Comparison of ENCODE assay signal across 20 cellular contexts in the genomic region with DNA sequence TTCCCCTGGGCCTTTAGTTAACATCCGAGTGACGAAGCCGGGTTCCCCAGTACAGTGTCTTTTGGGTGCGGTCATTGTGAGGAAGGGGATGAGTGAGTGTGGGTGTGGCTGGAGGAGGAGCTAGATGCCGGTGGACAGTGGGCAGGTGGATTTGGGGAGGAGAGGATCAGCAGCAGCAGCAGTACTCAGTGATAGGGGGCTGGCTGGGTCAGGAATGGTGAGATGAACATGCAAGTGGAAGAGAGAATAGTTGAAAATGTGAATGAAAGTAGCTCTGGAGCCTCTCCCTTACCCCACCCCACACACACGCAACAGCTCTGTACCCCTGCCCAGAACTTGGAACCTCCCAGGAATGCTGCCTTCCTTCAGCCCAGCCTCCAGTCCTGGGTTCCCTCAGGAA. TPM values are rescaled to one million over a fixed set of nuclear protein-coding genes. Genes with fewer than 3 reads are reported as not detected.
DNase-seq lines count a peak whose midpoint lies in the region; ATAC-seq, FAIRE-seq and TF ChIP-seq lines count a peak whose summit lies in the region.
"Had no signal": no experiment of that assay in that cellular context is flagged by ENCODE, and none has a peak within 500 bp of the region (broad histone marks: within the 10 kb centered on the region; RNA-seq: fewer than 3 reads in every experiment).

No MANE protein-coding gene starts in this region.

- no peak for TF ChIP-seq RAD21 in HepG2 (CRISPR knock-in tag; IDR thresholded peaks at IDR 0.05)

- 92% methylated on average over 6 of the region's 6 CpGs for WGBS in HepG2 (ENCODE audit: low lambda C conversion rate)
- 77% methylated on average over 5 of the region's 6 CpGs for WGBS in right lobe of liver (ENCODE audit: insufficient coverage, low coverage, low lambda C conversion rate, missing lambda C conversion rate)
- WGBS in endodermal cell (ENCODE audit: insufficient coverage in 1 of 2, insufficient read length in 1 of 2), 2 experiments = 98 to 100% methylated on average over 1 to 6 of the region's 6 CpGs

- H3K79me2 ChIP-seq in HepG2 (ENCODE audit: insufficient read depth, low read length) = peaks cover 26% of the 10 kb centered on the region

- H3K4me1 ChIP-seq in HepG2 (ENCODE audit: insufficient read depth, low read length) (peaks cover 15% of the 10 kb centered on the region), right lobe of liver (peaks cover 0 to 10% (median 0%) of the 10 kb centered on the region in 4 donors), endodermal cell (ENCODE audit: control insufficient read depth, insufficient read depth, low read length) (no peaks in the 10 kb centered on the region)
- H3K4me1 ChIP-seq: SJCRH30 had no signal

- H4K20me1 ChIP-seq in HepG2 (ENCODE audit: insufficient read depth, low read length) = no peaks in the 10 kb centered on the region

- FAIRE-seq in HepG2 (lab: Jason Lieb, UNC) = no peak
- FAIRE-seq: GM19239 had no signal

- ATAC-seq in HepG2 (no peak), right lobe of liver (no peak), left colon (no peak), GM21723 (IDR thresholded peaks at IDR 0.05; ENCODE audit: unreplicated experiment) (no peak), HG03159 (IDR thresholded peaks at IDR 0.05; ENCODE audit: unreplicated experiment) (no peak)

- TF ChIP-seq CTCF in HepG2 (CRISPR knock-in tag; IDR thresholded peaks at IDR 0.05) (no peak), right lobe of liver (IDR thresholded peaks at IDR 0.05) (no peak), endodermal cell (conservative IDR thresholded peaks at IDR 0.05) (no peak)

- H3K9me3 Mint-ChIP-seq in endodermal cell = peaks cover 66% of the 10 kb centered on the region
- H3K9me3 Mint-ChIP-seq: HFFc6 had no signal

- peak overlapping the region; percentile 18 for H3K27ac Mint-ChIP-seq in endodermal cell
- H3K27ac Mint-ChIP-seq: HFFc6 had no signal

- no peak overlapping the region for H3K9ac ChIP-seq in HepG2 (ENCODE audit: insufficient read depth, low read depth, low read length)
- no peak overlapping the region for H3K9ac ChIP-seq in endodermal cell (ENCODE audit: extremely low read depth, low read length, poor library complexity, severe bottlenecking)
- H3K9ac ChIP-seq: BLaER1 treated with 17β-estradiol and CSF1 and Interleukin-3, amounts not matched to agents 10 nM and 100 nM; KMS-11 had no signal

- H3K27ac ChIP-seq in HepG2 (ENCODE audit: extremely low read length, insufficient read depth, low read length) = no peak overlapping the region
- H3K27ac ChIP-seq in right lobe of liver = no peak overlapping the region
- no peak overlapping the region for H3K27ac ChIP-seq in endodermal cell (ENCODE audit: low read depth, low read length)
- H3K27ac ChIP-seq: BLaER1 treated with 17β-estradiol and CSF1 and Interleukin-3, amounts not matched to agents 10 nM and 100 nM; KMS-11; SJCRH30 had no signal

- H3K4me1 Mint-ChIP-seq in endodermal cell = peaks cover 4% of the 10 kb centered on the region

- H3K36me3 Mint-ChIP-seq in endodermal cell (ENCODE audit: low read depth) = peaks cover 29% of the 10 kb centered on the region

- H3K27me3 Mint-ChIP-seq in endodermal cell (ENCODE audit: insufficient read depth) = no peaks in the 10 kb centered on the region

- no peak overlapping the region for H2AFZ ChIP-seq in HepG2 (ENCODE audit: low read length)

- POLR2A ChIA-PET in HepG2 (lab: Yijun Ruan, JAX) = no interaction called here

- H3K4me3 ChIP-seq in HepG2 (replicated peaks in 1 of 3; ENCODE audit: insufficient read depth in 1 of 3, low read depth in 2 of 3, low read length in 3 of 3) (no peak overlapping the region), right lobe of liver (no peak overlapping the region), endodermal cell (ENCODE audit: low read length) (no peak overlapping the region)
- H3K4me3 ChIP-seq: BLaER1 treated with 17β-estradiol and CSF1 and Interleukin-3, amounts not matched to agents 10 nM and 100 nM; SJCRH30 had no signal

- no peak overlapping the region for H3K4me2 ChIP-seq in HepG2 (ENCODE audit: low read depth, low read length)
- H3K4me2 ChIP-seq: BLaER1 treated with 17β-estradiol and CSF1 and Interleukin-3, amounts not matched to agents 10 nM and 100 nM; KMS-11 had no signal

- H3K9me3 ChIP-seq in HepG2 (ENCODE audit: low read length) (no peaks in the 10 kb centered on the region), right lobe of liver (no peaks in the 10 kb centered on the region), endodermal cell (ENCODE audit: control insufficient read depth, low read length) (no peaks in the 10 kb centered on the region)
- H3K9me3 ChIP-seq: BLaER1 treated with 17β-estradiol and CSF1 and Interleukin-3, amounts not matched to agents 10 nM and 100 nM; SJCRH30 had no signal

- no peak for DNase-seq in HepG2 (ENCODE audit: low spot score)
- DNase-seq in right lobe of liver = no peak
- DNase-seq in endodermal cell = peak; percentile 45
- DNase-seq in left colon = no peak
- DNase-seq: DMS 273 treated with DMSO at 0.1 percent for 48 hours, GF-D8, HFFc6, NCI-H1417, NCI-H187, NCI-H2107, NCI-H510A, NCI-H774, OCI-M1, SJCRH30 had no signal

- no peak overlapping the region for H3K4me3 Mint-ChIP-seq in endodermal cell
- H3K4me3 Mint-ChIP-seq: HFFc6 had no signal

- peaks cover 1 to 5% of the 10 kb centered on the region in 2 experiments; a peak in 3 of 5 replicates for H3K36me3 ChIP-seq in HepG2 (replicated peaks in 1 of 2; ENCODE audit: control insufficient read depth in 1 of 2, insufficient read depth in 2 of 2, low read length in 2 of 2)
- H3K36me3 ChIP-seq in right lobe of liver = no peaks in the 10 kb centered on the region
- peaks cover 29% of the 10 kb centered on the region for H3K36me3 ChIP-seq in endodermal cell (ENCODE audit: control insufficient read depth, insufficient read depth, low read length)
- H3K36me3 ChIP-seq: SJCRH30 had no signal

- TSS peak; percentile 11 for BruUV-seq in HepG2 (replicated peaks; lab: Mats Ljungman, UMichigan)

- no peak for TF ChIP-seq POLR2A in HepG2 (IDR thresholded peaks at IDR 0.05; ENCODE audit: insufficient read depth in 1 of 2, low read depth in 2 of 2, low read length in 2 of 2)
- TF ChIP-seq POLR2A in right lobe of liver (IDR thresholded peaks at IDR 0.05) = no peak

- intact Hi-C loops in HepG2 (cut with micrococcal nuclease; ENCODE audit: unreplicated experiment) (no loop called here), right lobe of liver (cut with DNase I) (no loop called here), left colon (cut with DNase I, micrococcal nuclease) (no loop called here)

- CTCF ChIA-PET in HepG2 (lab: Yijun Ruan, JAX; ENCODE audit: low intra/inter-chr PET ratio, low total read pairs) = no interaction called here

- in situ Hi-C loops in HepG2 (cut with HindIII; ENCODE audit: extremely low pct_ligation_motif_present, low pct_unique_long_range_greater_than_20kb) = no loop called here

- TF ChIP-seq EP300 in HepG2 (IDR thresholded peaks at IDR 0.05; ENCODE audit: low read depth in 2 of 2, low read length in 2 of 2) (no peak), HepG2 (CRISPR knock-in tag; IDR thresholded peaks at IDR 0.05; ENCODE audit: borderline replicate concordance) (no peak)

- H3K27me3 ChIP-seq in HepG2 (ENCODE audit: control insufficient read depth in 1 of 2, insufficient read depth in 2 of 2, low read length in 2 of 2) = no peaks in the 10 kb centered on the region; a peak in 1 of 5 replicates
- H3K27me3 ChIP-seq in right lobe of liver = no peaks in the 10 kb centered on the region
- no peaks in the 10 kb centered on the region for H3K27me3 ChIP-seq in endodermal cell (ENCODE audit: control insufficient read depth, insufficient read depth, low read length, poor library complexity, severe bottlenecking)
- H3K27me3 ChIP-seq: SJCRH30 had no signal

RNA-seq across cellular contexts. Expression of a gene that starts 4.5 kb away (rescaled TPM):
- 31.6 and 35.5 TPM in 2 replicates for total RNA-seq in HepG2 (2016; rRNA removed; fragmentation: Illumina TruSeq; extraction: Trizol)
- 6.4 and 7.6 TPM in 2 replicates for total RNA-seq in HepG2 (2016; cell fraction: cytosol; rRNA removed; fragmentation: Illumina TruSeq; extraction: Trizol; ENCODE audit: low read depth)
- 29.7 and 37.6 TPM in 2 replicates for total RNA-seq in HepG2 (2016; cell fraction: insoluble cytoplasmic fraction; rRNA removed; fragmentation: Illumina TruSeq; extraction: Trizol)
- total RNA-seq in HepG2 (2016; cell fraction: membrane; rRNA removed; fragmentation: Illumina TruSeq; extraction: Trizol) = 15.9 and 18.8 TPM in 2 replicates
- total RNA-seq in HepG2 (2016; cell fraction: nucleus; rRNA removed; fragmentation: Illumina TruSeq; extraction: Trizol) = 15.9 and 16.1 TPM in 2 replicates
- 9.5 and 10.9 TPM in 2 replicates for polyA plus RNA-seq in HepG2 (2011; rRNA removed)
- polyA plus RNA-seq in HepG2 (2011; cell fraction: cytosol; rRNA removed) = 10.1 and 10.6 TPM in 2 replicates
- polyA plus RNA-seq in HepG2 (2011; cell fraction: nucleus; rRNA removed) = 7.3 and 7.7 TPM in 2 replicates
- 15.9 and 23.8 TPM in 2 replicates for polyA plus RNA-seq in HepG2 (2012)
- 8.3 TPM in 2 replicates for polyA plus RNA-seq in HepG2 (2016; cell fraction: cytosol; fragmentation: Illumina TruSeq; extraction: Trizol; ENCODE audit: low read depth)
- 40.4 and 41.1 TPM in 2 replicates for polyA plus RNA-seq in HepG2 (2016; cell fraction: insoluble cytoplasmic fraction; fragmentation: Illumina TruSeq; extraction: Trizol; ENCODE audit: low read depth)
- 16.0 and 17.7 TPM in 2 replicates for polyA plus RNA-seq in HepG2 (2016; cell fraction: membrane; fragmentation: Illumina TruSeq; extraction: Trizol; ENCODE audit: low read depth)
- polyA plus RNA-seq in HepG2 (2016; cell fraction: nucleus; fragmentation: Illumina TruSeq; extraction: Trizol; ENCODE audit: insufficient read depth, low read depth) = 34.8 and 35.1 TPM in 2 replicates
- 3.3 and 9.7 TPM in 2 replicates for polyA minus RNA-seq in HepG2 (2011; rRNA and poly(A)+ RNA removed; ENCODE audit: low replicate concordance)
- polyA minus RNA-seq in HepG2 (2011; cell fraction: cytosol; rRNA and poly(A)+ RNA removed) = 3.2 and 4.5 TPM in 2 replicates
- polyA minus RNA-seq in HepG2 (2011; cell fraction: nucleus; rRNA and poly(A)+ RNA removed) = 3.2 and 3.7 TPM in 2 replicates
- 10 to 100 TPM; 10.6 to 19.9 (median 15.7) TPM for total RNA-seq in right lobe of liver
- 45.4 TPM for polyA plus RNA-seq in PFSK-1 (2012; ENCODE audit: insufficient read length, low read depth)
- 10 to 100 TPM; 41.3 to 54.0 TPM for total RNA-seq in endodermal cell
- polyA plus RNA-seq in endodermal cell (2013, experiment 1 of 2) = 24.8 TPM
- 22.2 TPM for polyA plus RNA-seq in endodermal cell (2013, experiment 2 of 2)
- total RNA-seq in left colon = 10 to 100 TPM; 32.8 to 33.4 TPM

RNA-seq across cellular contexts. Expression of a gene that starts 51.3 kb away (rescaled TPM):
- total RNA-seq in HepG2 (2016; rRNA removed; fragmentation: Illumina TruSeq; extraction: Trizol) (0.59 and 0.62 TPM in 2 replicates), right lobe of liver (1 to 10 TPM in 1 of 6 experiments, under 1 TPM in 5; 0.51 to 1.4 (median 0.77) TPM), endodermal cell (10 to 100 TPM; 23.9 to 46.0 TPM), left colon (1 to 10 TPM; 2.9 to 3.8 TPM)
- total RNA-seq in HepG2 (2016; cell fraction: cytosol; rRNA removed; fragmentation: Illumina TruSeq; extraction: Trizol; ENCODE audit: low read depth) = 0.10 and 0.18 TPM in 2 replicates
- total RNA-seq in HepG2 (2016; cell fraction: insoluble cytoplasmic fraction; rRNA removed; fragmentation: Illumina TruSeq; extraction: Trizol) = 0.49 and 0.61 TPM in 2 replicates
- 0.56 and 0.59 TPM in 2 replicates for total RNA-seq in HepG2 (2016; cell fraction: membrane; rRNA removed; fragmentation: Illumina TruSeq; extraction: Trizol)
- total RNA-seq in HepG2 (2016; cell fraction: nucleus; rRNA removed; fragmentation: Illumina TruSeq; extraction: Trizol) = 0.44 and 0.65 TPM in 2 replicates
- 0.36 and 0.42 TPM in 2 replicates for polyA plus RNA-seq in HepG2 (2011; rRNA removed)
- polyA plus RNA-seq in HepG2 (2011; cell fraction: cytosol; rRNA removed) = 0.23 and 0.25 TPM in 2 replicates
- 1.3 and 1.4 TPM in 2 replicates for polyA plus RNA-seq in HepG2 (2011; cell fraction: nucleus; rRNA removed)
- polyA plus RNA-seq in HepG2 (2012) = 1.4 TPM in 2 replicates
- polyA plus RNA-seq in HepG2 (2016; cell fraction: cytosol; fragmentation: Illumina TruSeq; extraction: Trizol; ENCODE audit: low read depth) = 0.10 and 0.20 TPM in 2 replicates
- 1.1 and 1.4 TPM in 2 replicates for polyA plus RNA-seq in HepG2 (2016; cell fraction: insoluble cytoplasmic fraction; fragmentation: Illumina TruSeq; extraction: Trizol; ENCODE audit: low read depth)
- polyA plus RNA-seq in HepG2 (2016; cell fraction: membrane; fragmentation: Illumina TruSeq; extraction: Trizol; ENCODE audit: low read depth) = 0.59 and 0.68 TPM in 2 replicates
- polyA plus RNA-seq in HepG2 (2016; cell fraction: nucleus; fragmentation: Illumina TruSeq; extraction: Trizol; ENCODE audit: insufficient read depth, low read depth) = 2.4 and 2.6 TPM in 2 replicates
- 0.40 and 2.0 TPM in 2 replicates for polyA minus RNA-seq in HepG2 (2011; rRNA and poly(A)+ RNA removed; ENCODE audit: low replicate concordance)
- polyA minus RNA-seq in HepG2 (2011; cell fraction: cytosol; rRNA and poly(A)+ RNA removed) = 0.26 and 0.69 TPM in 2 replicates
- polyA minus RNA-seq in HepG2 (2011; cell fraction: nucleus; rRNA and poly(A)+ RNA removed) = 0.37 and 0.39 TPM in 2 replicates
- 23.1 TPM for polyA plus RNA-seq in PFSK-1 (2012; ENCODE audit: insufficient read length, low read depth)
- 25.4 TPM for polyA plus RNA-seq in endodermal cell (2013, experiment 1 of 2)
- 23.6 TPM for polyA plus RNA-seq in endodermal cell (2013, experiment 2 of 2)

Comparison
In these comparisons a context has a peak if more than half of its experiments do, and no peak if none do; other contexts are left out.
1. RNA of a gene that starts 51.3 kb away (total RNA-seq): 23.9 to 46.0 TPM in endodermal cell; 2.9 to 3.8 TPM in left colon, 0.51 to 1.4 TPM in right lobe of liver and 0.10 to 0.65 TPM in HepG2; every median in the first group is over 4 times any median in the second.